In the genomic region with DNA sequence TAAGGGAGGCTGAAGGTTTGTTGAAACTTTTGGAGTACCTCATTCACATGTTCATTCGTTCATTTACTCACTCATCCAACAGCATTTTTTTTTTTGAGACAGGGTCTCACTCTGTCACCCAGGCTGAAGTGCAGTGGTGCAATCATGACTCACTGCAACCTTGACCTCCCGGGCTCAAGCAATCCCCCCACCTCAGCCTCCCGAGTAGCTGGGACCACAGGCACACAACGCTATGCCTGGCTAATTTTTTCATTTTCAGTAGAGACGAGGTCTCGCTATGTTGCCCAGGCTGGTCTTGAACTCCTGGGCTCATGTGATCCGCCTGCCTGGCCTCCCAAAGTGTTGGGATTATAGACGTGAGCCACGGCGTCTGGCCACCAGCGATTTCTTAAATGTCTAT, we compare ENCODE assay signal across 3 cellular contexts. TPM values are rescaled to one million over a fixed set of nuclear protein-coding genes. Genes with fewer than 3 reads are reported as not detected.
"Had no signal": no experiment of that assay in that cellular context is flagged by ENCODE, and none has a peak within 500 bp of the region (broad histone marks: within the 10 kb centered on the region; RNA-seq: fewer than 3 reads in every experiment).

No MANE protein-coding gene starts in this region.

RNA-seq across cellular contexts. Expression of gene WAS, which starts 15.4 kb away (rescaled TPM):
- total RNA-seq: dermis blood vessel endothelial cell, epithelial cell of proximal tubule had no signal
- polyA plus RNA-seq: endothelial cell of umbilical vein had no signal
